In the genomic region with DNA sequence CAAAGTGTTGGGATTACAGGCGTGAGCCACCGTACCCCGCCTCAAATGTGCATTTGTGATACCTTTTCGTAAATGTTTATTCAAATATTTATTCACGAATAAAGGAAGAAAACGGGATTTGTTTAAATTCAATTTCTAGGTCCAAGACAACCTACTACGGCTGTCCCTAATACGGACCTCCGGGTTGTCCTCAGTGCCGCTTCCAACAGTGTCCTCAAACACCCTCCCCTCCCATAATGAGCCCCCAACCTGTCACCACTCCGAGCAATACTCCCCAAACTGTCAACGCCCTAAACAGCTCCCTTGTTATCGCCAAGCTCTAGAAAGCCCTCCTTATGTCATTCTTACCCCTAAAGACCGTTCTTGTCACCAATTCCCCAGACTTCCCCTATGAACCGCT, we compare ENCODE assay signal across 8 cellular contexts. TPM values are rescaled to one million over a fixed set of nuclear protein-coding genes. Genes with fewer than 3 reads are reported as not detected.
A peak's percentile ranks its signal among the peaks of the same experiment; 100 is the strongest.
DNase-seq lines count a peak whose midpoint lies in the region; ATAC-seq, FAIRE-seq and TF ChIP-seq lines count a peak whose summit lies in the region.

No MANE protein-coding gene starts in this region.

- ATAC-seq in GM23338, result peak; percentile 10
- no peak for ATAC-seq in T-cell (replicated peaks in 1 of 4)

- H2AFZ ChIP-seq in GM23338, result peak overlapping the region; percentile 100

- H3K9me3 ChIP-seq in cardiac muscle cell (ENCODE audit: low read depth) (no peaks in the 10 kb centered on the region), small intestine (ENCODE audit: control insufficient read depth, low read depth) (no peaks in the 10 kb centered on the region)

- POLR2A ChIA-PET in T-cell (lab: Charles Lee), result interaction anchor here (0.6 to 3.2 kb wide), 10 partner anchors 9 to 164 kb away, joined by 3 to 14 read pairs (median 4); a partner anchor contains a TSS

- H4K20me1 ChIP-seq in GM23338 (replicated peaks; ENCODE audit: insufficient read depth), result peaks cover 17% of the 10 kb centered on the region

- CTCF ChIA-PET in T-cell (lab: Charles Lee), result interaction anchor here (1.0 to 3.5 kb wide), 9 partner anchors 10 to 198 kb away, joined by 3 to 24 read pairs (median 5); a partner anchor contains a TSS

- no peak for TF ChIP-seq CTCF in C4-2B (conservative IDR thresholded peaks at IDR 0.05)
- TF ChIP-seq CTCF in GM23338 (conservative IDR thresholded peaks at IDR 0.05; ENCODE audit: low read depth in 2 of 2), result no peak
- no peak for TF ChIP-seq CTCF in cardiac muscle cell (IDR thresholded peaks at IDR 0.05; ENCODE audit: low read depth, low read length)

- H3K27ac Mint-ChIP-seq in GM23338, result peak overlapping the region; percentile 83; the same call in 1 of the 2 replicates
- H3K27ac Mint-ChIP-seq in T-cell, result peak overlapping the region; percentile 89 to 95

- H3K4me1 Mint-ChIP-seq in GM23338, result peaks cover 27% of the 10 kb centered on the region
- H3K4me1 Mint-ChIP-seq in T-cell, result peaks cover 37 to 46% (median 46%) of the 10 kb centered on the region in 3 donors

- H3K27me3 ChIP-seq in GM23338 (ENCODE audit: insufficient read depth) (no peaks in the 10 kb centered on the region), cardiac muscle cell (no peaks in the 10 kb centered on the region), small intestine (ENCODE audit: control insufficient read depth in 2 of 2, insufficient read depth in 2 of 2, low read length in 2 of 2) (no peaks in the 10 kb centered on the region)

- H3K9me2 ChIP-seq in GM23338 (ENCODE audit: insufficient read depth), result no peaks in the 10 kb centered on the region

- no peaks in the 10 kb centered on the region for H3K9me3 Mint-ChIP-seq in GM23338
- no peaks in the 10 kb centered on the region for H3K9me3 Mint-ChIP-seq in T-cell

- H3K4me3 Mint-ChIP-seq in GM23338 (peak overlapping the region; percentile 93), T-cell (peak overlapping the region; percentile 89 to 100 (median 99))

- H3K27ac ChIP-seq in C4-2B (peak overlapping the region; percentile 78; the same call in 1 of the 2 replicates), GM23338 (ENCODE audit: low read depth) (no peak overlapping the region), cardiac muscle cell (peak overlapping the region; percentile 89), small intestine (ENCODE audit: low read depth in 1 of 2, low read length in 1 of 2) (peak overlapping the region in 1 of 2 donors; percentile 69)

- peaks cover 10% of the 10 kb centered on the region for H3K27me3 Mint-ChIP-seq in GM23338 (ENCODE audit: insufficient read depth, low read depth, poor library complexity)
- H3K27me3 Mint-ChIP-seq in T-cell, result peaks cover 9 to 10% of the 10 kb centered on the region in 2 donors

- H3K4me1 ChIP-seq in GM23338 (ENCODE audit: insufficient read depth), result peaks cover 24% of the 10 kb centered on the region
- H3K4me1 ChIP-seq in cardiac muscle cell (ENCODE audit: low read depth), result no peaks in the 10 kb centered on the region
- H3K4me1 ChIP-seq in small intestine (ENCODE audit: control insufficient read depth in 2 of 2, insufficient read depth in 1 of 2, low read depth in 1 of 2, low read length in 1 of 2), result peaks cover under 1 to 6% of the 10 kb centered on the region in 2 donors

- H3K36me3 ChIP-seq in GM23338 (ENCODE audit: insufficient read depth) (peaks cover 18% of the 10 kb centered on the region; the same call in 1 of the 2 replicates), cardiac muscle cell (peaks cover 28% of the 10 kb centered on the region), small intestine (ENCODE audit: control insufficient read depth in 2 of 2, insufficient read depth in 2 of 2, low read length in 2 of 2) (peaks cover 6 to 14% of the 10 kb centered on the region in 2 donors)

- H3K4me3 ChIP-seq in GM23338, result peak overlapping the region; percentile 99
- H3K4me3 ChIP-seq in cardiac muscle cell, result peak overlapping the region; percentile 86
- peak overlapping the region; percentile 82 to 99 for H3K4me3 ChIP-seq in small intestine (ENCODE audit: low read depth in 1 of 2, low read length in 2 of 2)

- no peak for DNase-seq in GM23338 (ENCODE audit: low spot score)
- no peak for DNase-seq in T-cell
- DNase-seq in cardiac muscle cell (ENCODE audit: low read depth in 1 of 2, low spot score in 1 of 2), result no peak
- DNase-seq in small intestine, result no peak
- DNase-seq in NCI-H2196 treated with DMSO at 0.1 percent for 48 hours (lab: John Stamatoyannopoulos, UW; ENCODE audit: unreplicated experiment), result no peak
- DNase-seq in HK-2 (ENCODE audit: unreplicated experiment), result no peak
- no peak for DNase-seq in iPS-NIHi11 (ENCODE audit: low spot score)

- no peak for FAIRE-seq in small intestine (lab: Jason Lieb, UNC)

- H3F3A ChIP-seq in GM23338 (replicated peaks; ENCODE audit: low read depth), result peaks cover 3% of the 10 kb centered on the region; the same call in 1 of the 2 replicates

- peaks cover 21% of the 10 kb centered on the region for H3K79me2 ChIP-seq in GM23338 (replicated peaks; ENCODE audit: insufficient read depth)

- H3K4me2 ChIP-seq in GM23338, result peak overlapping the region; percentile 99

- H3K36me3 Mint-ChIP-seq in GM23338 (ENCODE audit: low read depth), result peaks cover 18% of the 10 kb centered on the region
- peaks cover 10% of the 10 kb centered on the region for H3K36me3 Mint-ChIP-seq in T-cell

- 3 to 16% (median 6%) methylated on average over 15 of the region's 15 CpGs for WGBS in small intestine, 3 donors

TF ChIP-seq in GM23338, 12 proteins besides CTCF, POLR2A, EP300 and RAD21 (continues in another document):
- TF ChIP-seq, protein P1, sequence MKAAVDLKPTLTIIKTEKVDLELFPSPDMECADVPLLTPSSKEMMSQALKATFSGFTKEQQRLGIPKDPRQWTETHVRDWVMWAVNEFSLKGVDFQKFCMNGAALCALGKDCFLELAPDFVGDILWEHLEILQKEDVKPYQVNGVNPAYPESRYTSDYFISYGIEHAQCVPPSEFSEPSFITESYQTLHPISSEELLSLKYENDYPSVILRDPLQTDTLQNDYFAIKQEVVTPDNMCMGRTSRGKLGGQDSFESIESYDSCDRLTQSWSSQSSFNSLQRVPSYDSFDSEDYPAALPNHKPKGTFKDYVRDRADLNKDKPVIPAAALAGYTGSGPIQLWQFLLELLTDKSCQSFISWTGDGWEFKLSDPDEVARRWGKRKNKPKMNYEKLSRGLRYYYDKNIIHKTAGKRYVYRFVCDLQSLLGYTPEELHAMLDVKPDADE (IDR thresholded peaks at IDR 0.05), result 0 out of 2 replicates have a peak, but pooled peaks have one; percentile 15
- TF ChIP-seq POLR2AphosphoS5 (IDR thresholded peaks at IDR 0.05; ENCODE audit: low read depth), result no peak
- TF ChIP-seq JUNB (IDR thresholded peaks at IDR 0.05; ENCODE audit: unreplicated experiment), result no peak
- no peak for TF ChIP-seq EZH2phosphoT487 (IDR thresholded peaks at IDR 0.05; ENCODE audit: unreplicated experiment)
- no peak for TF ChIP-seq STAT1 (IDR thresholded peaks at IDR 0.05; ENCODE audit: unreplicated experiment)

RNA-seq across cellular contexts. Expression of a gene that starts 0.5 kb away (rescaled TPM):
- 47.8 and 71.7 TPM in 2 replicates for total RNA-seq in GM23338 (2014; rRNA removed; shearing (Covaris generic))
- 121 and 130 TPM in 2 replicates for polyA plus RNA-seq in GM23338 (2016; fragmentation: Nextera tagmentation; extraction: Ambion mirVana)
- total RNA-seq in T-cell, result 10 to 100 TPM; 70.9 to 78.6 (median 76.4) TPM
- total RNA-seq in cardiac muscle cell, result 125 and 139 TPM in 2 replicates
- polyA plus RNA-seq in cardiac muscle cell, result 426 and 456 TPM in 2 replicates
- polyA plus RNA-seq in small intestine, result 100 to 1,000 TPM; 130 to 182 (median 150) TPM

RNA-seq across cellular contexts. Expression of a gene that starts 9.6 kb away (rescaled TPM):
- 9.3 and 19.9 TPM in 2 replicates for total RNA-seq in GM23338 (2014; rRNA removed; shearing (Covaris generic))
- polyA plus RNA-seq in GM23338 (2016; fragmentation: Nextera tagmentation; extraction: Ambion mirVana), result 4.9 and 5.3 TPM in 2 replicates
- total RNA-seq in T-cell, result 1 to 10 TPM; 1.5 to 3.0 (median 2.1) TPM
- total RNA-seq in cardiac muscle cell, result 17.1 and 23.7 TPM in 2 replicates
- 20.3 and 21.5 TPM in 2 replicates for polyA plus RNA-seq in cardiac muscle cell
- 1 to 10 TPM; 1.4 to 5.4 (median 2.2) TPM for polyA plus RNA-seq in small intestine

RNA-seq across cellular contexts. Expression of a gene that starts 29.7 kb away (rescaled TPM):
- not detected in 2 replicates for total RNA-seq in GM23338 (2014; rRNA removed; shearing (Covaris generic))
- polyA plus RNA-seq in GM23338 (2016; fragmentation: Nextera tagmentation; extraction: Ambion mirVana) (not detected in 2 replicates), cardiac muscle cell (0.05 TPM in 1 of 2 replicates, not detected in the other), small intestine (10 to 100 TPM; 25.7 to 37.7 (median 29.3) TPM)
- total RNA-seq in T-cell (under 1 TPM in 1 of 5 donors, not detected in 4; 0.09 TPM), cardiac muscle cell (0.35 and 0.66 TPM in 2 replicates)

RNA-seq across cellular contexts. Expression of a gene that starts 57.4 kb away (rescaled TPM):
- total RNA-seq in GM23338 (2014; rRNA removed; shearing (Covaris generic)), result 49.4 and 53.6 TPM in 2 replicates
- polyA plus RNA-seq in GM23338 (2016; fragmentation: Nextera tagmentation; extraction: Ambion mirVana) (17.4 and 18.5 TPM in 2 replicates), cardiac muscle cell (21.6 and 23.3 TPM in 2 replicates), small intestine (10 to 100 TPM in 2 of 3 donors, 1 to 10 TPM in 1; 7.0 to 19.3 (median 17.4) TPM)
- total RNA-seq in T-cell (10 to 100 TPM; 62.9 to 79.2 (median 72.0) TPM), cardiac muscle cell (52.4 and 66.1 TPM in 2 replicates)
